Comparison of ENCODE assay signal across 20 cellular contexts in the genomic region with DNA sequence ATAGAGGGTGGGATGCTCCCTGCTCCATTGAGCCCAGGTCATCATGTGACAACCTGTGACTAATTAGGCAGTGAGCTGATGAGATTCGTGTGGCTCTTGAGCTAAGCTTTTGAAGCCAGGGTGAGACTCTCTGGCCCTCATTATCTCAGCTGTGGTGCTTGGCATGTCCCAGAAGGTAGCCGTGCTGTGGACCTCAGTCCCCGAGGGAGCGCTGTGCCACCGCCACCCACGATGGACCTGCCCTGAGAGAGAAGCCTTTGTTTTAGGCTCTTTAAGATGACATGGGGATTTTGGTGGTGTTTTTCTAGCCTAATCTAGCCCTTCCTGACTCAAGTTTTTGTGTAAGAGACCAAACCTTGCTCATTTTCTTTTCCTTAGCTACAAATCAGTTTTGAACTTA.
DNase-seq lines count a peak whose midpoint lies in the region; ATAC-seq, FAIRE-seq and TF ChIP-seq lines count a peak whose summit lies in the region.
"Had no signal": no experiment of that assay in that cellular context is flagged by ENCODE, and none has a peak within 500 bp of the region (broad histone marks: within the 10 kb centered on the region; RNA-seq: fewer than 3 reads in every experiment).

No MANE protein-coding gene starts in this region.

- DNase-seq in D721Med (ENCODE audit: insufficient read length, low spot score) (no peak), glutamatergic neuron (no peak), activated gamma-delta T cell treated with Interleukin-2 at 50 U/mL for 16 hours (no peak), DMS53 (lab: John Stamatoyannopoulos, UW) (no peak)
- DNase-seq: DMS79 treated with DMSO at 0.1 percent for 48 hours, GM23248, H9, HFFc6, Kasumi-1, NCI-H1417, NCI-H187, NCI-H446, NCI-H748 treated with DMSO at 0.1 percent for 48 hours, RPMI8226, SHP77, T1000 had no signal

- H3K4me1 Mint-ChIP-seq in glutamatergic neuron (ENCODE audit: low read depth, unreplicated experiment) = peaks cover 47% of the 10 kb centered on the region

- FAIRE-seq in D721Med (lab: Jason Lieb, UNC) = peak; percentile 100

- no peak for TF ChIP-seq CTCF in D721Med (IDR thresholded peaks at IDR 0.05; ENCODE audit: insufficient read depth, missing control alignments)
- no peak for TF ChIP-seq CTCF in glutamatergic neuron (IDR thresholded peaks at IDR 0.05; ENCODE audit: partially characterized antibody, unreplicated experiment)

- H3K4me3 Mint-ChIP-seq in glutamatergic neuron (ENCODE audit: unreplicated experiment) = no peak overlapping the region
- H3K4me3 Mint-ChIP-seq: H9; HFFc6; T-helper 1 cell treated with Interleukin-12 subunit alpha and Interleukin-12 subunit beta and Interleukin-4 antibody, amounts not matched to agents 30 μg/mL and 1 μg/mL, for 36 hours had no signal

- peak overlapping the region; percentile 25 for H3K27ac Mint-ChIP-seq in glutamatergic neuron (ENCODE audit: unreplicated experiment)
- H3K27ac Mint-ChIP-seq: H9; HFFc6; T-helper 1 cell treated with Interleukin-12 subunit alpha and Interleukin-12 subunit beta and Interleukin-4 antibody, amounts not matched to agents 30 μg/mL and 1 μg/mL, for 36 hours had no signal

- no peaks in the 10 kb centered on the region for H3K36me3 Mint-ChIP-seq in glutamatergic neuron (ENCODE audit: unreplicated experiment)

- H3K27me3 Mint-ChIP-seq in glutamatergic neuron (ENCODE audit: unreplicated experiment) = peaks cover 21% of the 10 kb centered on the region

- ATAC-seq in GM18520 (IDR thresholded peaks at IDR 0.05; ENCODE audit: unreplicated experiment) = peak; percentile 46
- ATAC-seq in HG02642 (IDR thresholded peaks at IDR 0.05; ENCODE audit: poor library complexity, unreplicated experiment) = peak; percentile 49
- ATAC-seq in HG03432 (IDR thresholded peaks at IDR 0.05; ENCODE audit: unreplicated experiment) = no peak

- H3K9me3 Mint-ChIP-seq in glutamatergic neuron (ENCODE audit: unreplicated experiment) = peaks cover 15% of the 10 kb centered on the region
- H3K9me3 Mint-ChIP-seq: H9; HFFc6; T-helper 1 cell treated with Interleukin-12 subunit alpha and Interleukin-12 subunit beta and Interleukin-4 antibody, amounts not matched to agents 30 μg/mL and 1 μg/mL, for 36 hours had no signal
